13 cellular contexts compared by ENCODE assay signal in the genomic region with DNA sequence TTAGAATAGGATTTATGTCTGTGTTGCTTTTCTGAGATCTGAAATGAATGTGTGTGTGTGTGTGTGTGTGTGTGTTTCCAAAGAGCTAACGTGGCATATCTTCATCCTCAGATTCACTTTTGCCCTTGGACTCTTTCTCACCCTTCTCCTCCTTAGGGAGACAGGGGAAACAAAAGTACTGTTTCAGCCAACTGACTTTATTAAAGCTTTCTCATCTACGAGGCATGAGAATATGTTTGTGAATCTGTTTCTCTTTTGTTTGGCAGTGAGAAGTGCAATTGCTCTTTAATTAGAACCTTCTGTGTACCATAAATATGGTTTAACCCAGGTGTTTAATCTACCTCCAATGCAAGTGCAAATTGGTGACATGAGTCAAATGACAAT.
DNase-seq lines count a peak whose midpoint lies in the region; ATAC-seq and TF ChIP-seq lines count a peak whose summit lies in the region.
"Had no signal": no experiment of that assay in that cellular context is flagged by ENCODE, and none has a peak within 500 bp of the region (broad histone marks: within the 10 kb centered on the region; RNA-seq: fewer than 3 reads in every experiment).

No MANE protein-coding gene starts in this region.

- H3K27ac Mint-ChIP-seq in Caco-2 (ENCODE audit: unreplicated experiment), result peak overlapping the region; percentile 79

- no peak overlapping the region for H3K4me3 ChIP-seq in Caco-2 (ENCODE audit: low read depth, low read length)
- no peak overlapping the region for H3K4me3 ChIP-seq in astrocyte of the spinal cord (ENCODE audit: low read depth, low read length)
- peak overlapping the region; percentile 14 for H3K4me3 ChIP-seq in left ventricle myocardium inferior
- peak overlapping the region; percentile 14 for H3K4me3 ChIP-seq in skeletal muscle cell (ENCODE audit: low read depth, low read length)

- H3K4me3 Mint-ChIP-seq in Caco-2 (ENCODE audit: unreplicated experiment), result no peak overlapping the region

- H3K36me3 Mint-ChIP-seq in Caco-2 (ENCODE audit: insufficient read depth, unreplicated experiment), result no peaks in the 10 kb centered on the region

- no peak for ATAC-seq in HG03439 (IDR thresholded peaks at IDR 0.05; ENCODE audit: unreplicated experiment)
- ATAC-seq in left lobe of liver, result no peak

- H3K9me3 ChIP-seq in Caco-2 (no peaks in the 10 kb centered on the region), left ventricle myocardium inferior (replicated peaks) (no peaks in the 10 kb centered on the region)
- H3K9me3 ChIP-seq: neutrophil had no signal

- no peaks in the 10 kb centered on the region for H3K27me3 Mint-ChIP-seq in Caco-2 (ENCODE audit: insufficient read depth, unreplicated experiment)

- H3K4me1 ChIP-seq in Caco-2, result peaks cover 15% of the 10 kb centered on the region
- peaks cover 8% of the 10 kb centered on the region for H3K4me1 ChIP-seq in left ventricle myocardium inferior

- DNase-seq in Caco-2 (no peak), astrocyte of the spinal cord (ENCODE audit: low read depth, low spot score) (peak; percentile 64), left ventricle myocardium inferior (no peak), skeletal muscle cell (ENCODE audit: low read depth) (peak; percentile 85), kidney tubule cell (ENCODE audit: low spot score) (no peak), AML-193 (lab: John Stamatoyannopoulos, UW) (no peak), left lobe of liver (ENCODE audit: low spot score) (no peak)
- DNase-seq: activated CD4-positive, alpha-beta T cell treated with anti-CD3 and anti-CD28 coated beads for 4 hours; activated effector memory CD4-positive, alpha-beta T cell treated with anti-CD3 and anti-CD28 coated beads, Interleukin-2, amount 50 U/mL, for 16 hours; effector CD4-positive, alpha-beta T cell; Karpas-422 had no signal

- POLR2A ChIA-PET in Caco-2 (lab: Charles Lee), result no interaction called here

- peak overlapping the region; percentile 71 for H3K27ac ChIP-seq in left ventricle myocardium inferior (replicated peaks)
- H3K27ac ChIP-seq: neutrophil had no signal

- intact Hi-C loops in Caco-2 (cut with micrococcal nuclease; ENCODE audit: unreplicated experiment), result no loop called here
- intact Hi-C loops in left ventricle myocardium inferior (cut with micrococcal nuclease), result loop anchor here (5.0 kb wide), 1 partner anchor 190 kb away; no protein-coding TSS in a partner anchor

- in situ Hi-C loops in astrocyte of the spinal cord (cut with HindIII; ENCODE audit: low sequenced_read_pairs), result no loop called here

- peaks cover 10% of the 10 kb centered on the region for H3K9me3 Mint-ChIP-seq in Caco-2 (ENCODE audit: unreplicated experiment)

- no peaks in the 10 kb centered on the region for H3K36me3 ChIP-seq in Caco-2 (ENCODE audit: control insufficient read depth, insufficient read depth, low read length)
- no peaks in the 10 kb centered on the region for H3K36me3 ChIP-seq in left ventricle myocardium inferior
- H3K36me3 ChIP-seq: neutrophil had no signal

- no TSS peak for BruUV-seq in Caco-2 (replicated peaks; lab: Mats Ljungman, UMichigan)

- H3K4me1 Mint-ChIP-seq in Caco-2 (ENCODE audit: low read depth, unreplicated experiment), result peaks cover 28% of the 10 kb centered on the region

- TF ChIP-seq CTCF in Caco-2 (IDR thresholded peaks at IDR 0.05; ENCODE audit: insufficient read depth in 1 of 2, low read depth in 1 of 2, low read length in 1 of 2, severe bottlenecking in 1 of 2, unreplicated experiment in 1 of 2) (no peak), astrocyte of the spinal cord (IDR thresholded peaks at IDR 0.05; ENCODE audit: low read depth, low read length) (no peak), left ventricle myocardium inferior (IDR thresholded peaks at IDR 0.05; ENCODE audit: borderline replicate concordance) (no peak)

- H3K27me3 ChIP-seq in Caco-2 (replicated peaks; ENCODE audit: control insufficient read depth, insufficient read depth, low read length) (no peaks in the 10 kb centered on the region), left ventricle myocardium inferior (ENCODE audit: low read depth) (no peaks in the 10 kb centered on the region)
- H3K27me3 ChIP-seq: neutrophil had no signal

- CTCF ChIA-PET in Caco-2 (lab: Charles Lee), result no interaction called here

Comparison
In these comparisons a context has a peak if more than half of its experiments do, and no peak if none do; other contexts are left out.
1. DNase-seq: peak in astrocyte of the spinal cord (single experiment) and skeletal muscle cell (single experiment); none in Caco-2 (0 of 2), left ventricle myocardium inferior (single experiment), kidney tubule cell (single experiment), AML-193 (0 of 2) and left lobe of liver (single experiment).
2. H3K4me3 ChIP-seq: peak in left ventricle myocardium inferior (single experiment) and skeletal muscle cell (single experiment); none in Caco-2 (single experiment) and astrocyte of the spinal cord (single experiment).